In the genomic region with DNA sequence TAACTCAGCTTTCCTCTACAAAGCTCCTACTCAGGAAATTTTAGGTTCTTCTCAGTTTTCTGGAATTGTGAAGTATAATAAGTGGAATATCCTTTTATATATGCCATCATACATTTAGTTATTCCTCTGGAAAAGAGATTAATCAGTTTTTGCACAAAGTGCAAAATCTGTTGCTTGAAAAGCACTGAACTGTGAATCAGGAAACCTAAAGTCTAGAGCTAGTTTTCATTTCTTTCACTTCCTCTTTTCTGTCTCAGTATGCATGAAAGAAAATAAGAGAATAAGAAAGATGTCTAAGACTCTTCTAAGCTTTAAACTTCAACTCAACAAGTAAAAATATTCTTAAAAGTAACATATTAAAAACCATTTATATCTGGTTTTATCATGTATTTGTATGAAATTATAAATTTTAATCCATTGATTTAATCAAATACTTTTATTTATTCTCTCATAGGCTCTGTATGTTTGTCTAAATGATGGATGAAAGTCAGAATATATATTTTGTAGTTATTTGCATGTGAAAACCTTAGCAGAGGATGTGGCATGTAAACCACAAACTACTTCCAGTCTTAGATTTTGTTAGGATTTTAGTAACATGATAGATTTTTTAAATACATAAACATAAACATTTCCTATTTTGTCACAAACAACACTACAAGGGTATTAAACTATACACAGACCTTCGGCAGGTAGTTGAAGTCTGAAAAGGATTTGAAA, we compare ENCODE assay signal across 11 cellular contexts.
DNase-seq lines count a peak whose midpoint lies in the region; ATAC-seq and TF ChIP-seq lines count a peak whose summit lies in the region.
"Had no signal": no experiment of that assay in that cellular context is flagged by ENCODE, and none has a peak within 500 bp of the region (broad histone marks: within the 10 kb centered on the region; RNA-seq: fewer than 3 reads in every experiment).

No MANE protein-coding gene starts in this region.

- TF ChIP-seq POLR2A in body of pancreas (IDR thresholded peaks at IDR 0.05) = no peak

- DNase-seq in body of pancreas = no peak
- no peak for DNase-seq in dedifferentiated amniotic fluid mesenchymal stem cell (ENCODE audit: extremely low spot score)
- no peak for DNase-seq in NCI-H2029 (lab: John Stamatoyannopoulos, UW)
- DNase-seq: activated T-cell treated with anti-CD3 and anti-CD28 coated beads, Interleukin-2, amount 50 U/mL, for 4 hours; CD4-positive, CD25-positive, alpha-beta regulatory T cell; T-helper 1 cell had no signal

- intact Hi-C loops in body of pancreas (cut with DNase I) = no loop called here

- H3K4me1 ChIP-seq in OCI-LY1 (ENCODE audit: insufficient read depth, low read length, severe bottlenecking) (peaks cover 36% of the 10 kb centered on the region), body of pancreas (no peaks in the 10 kb centered on the region)

- H3K27me3 ChIP-seq in OCI-LY1 (ENCODE audit: insufficient read depth, low read length) = no peaks in the 10 kb centered on the region
- no peaks in the 10 kb centered on the region for H3K27me3 ChIP-seq in body of pancreas

- ATAC-seq in GM18498 (IDR thresholded peaks at IDR 0.05; ENCODE audit: unreplicated experiment) (peak; percentile 87), GM21381 (IDR thresholded peaks at IDR 0.05; ENCODE audit: unreplicated experiment) (peak; percentile 87), HG03095 (IDR thresholded peaks at IDR 0.05; ENCODE audit: unreplicated experiment) (peak; percentile 91), body of pancreas (no peak), esophagus mucosa (no peak)
- ATAC-seq: activated T-cell treated with anti-CD3 and anti-CD28 coated beads, Interleukin-2, amount 50 U/mL, for 4 hours had no signal

- TF ChIP-seq CTCF in OCI-LY1 (IDR thresholded peaks at IDR 0.05; ENCODE audit: low read length) (no peak), body of pancreas (IDR thresholded peaks at IDR 0.05) (no peak)

- 67 to 69% methylated on average over 1 of the region's 1 CpG for WGBS in body of pancreas, 2 donors

- H3K9me2 ChIP-seq in OCI-LY1 (ENCODE audit: low read depth, low read length) = no peaks in the 10 kb centered on the region

- no peaks in the 10 kb centered on the region for H3K9me3 ChIP-seq in OCI-LY1 (ENCODE audit: low read length)
- H3K9me3 ChIP-seq in body of pancreas = no peaks in the 10 kb centered on the region

- H3K9ac ChIP-seq in OCI-LY1 (ENCODE audit: low read length) = no peak overlapping the region

- H3F3A ChIP-seq in OCI-LY1 (ENCODE audit: insufficient read depth, low read length) = 0 out of 2 replicates have a peak, but pooled peaks cover 4% of the 10 kb centered on the region

- peak overlapping the region; percentile 41 for H3K4me2 ChIP-seq in OCI-LY1 (ENCODE audit: low read length)

- no peaks in the 10 kb centered on the region for H3K79me2 ChIP-seq in OCI-LY1 (ENCODE audit: insufficient read depth, low read length)

- no peaks in the 10 kb centered on the region for H3K36me3 ChIP-seq in OCI-LY1 (ENCODE audit: insufficient read depth, low read length)
- H3K36me3 ChIP-seq in body of pancreas (replicated peaks in 1 of 2; ENCODE audit: insufficient read depth in 1 of 2, low read depth in 2 of 2) = no peaks in the 10 kb centered on the region

- no peaks in the 10 kb centered on the region for H4K20me1 ChIP-seq in OCI-LY1 (ENCODE audit: insufficient read depth, low read length)

- H3K4me3 ChIP-seq in OCI-LY1 (ENCODE audit: low read depth, low read length, poor library complexity, severe bottlenecking) (peak overlapping the region; percentile 23), body of pancreas (no peak overlapping the region)

- peak overlapping the region; percentile 66 for H3K27ac ChIP-seq in OCI-LY1 (ENCODE audit: low read depth, low read length, poor library complexity, severe bottlenecking)
- H3K27ac ChIP-seq in body of pancreas = no peak overlapping the region

- H2AFZ ChIP-seq in OCI-LY1 (ENCODE audit: low read length) = no peak overlapping the region

Comparison
In these comparisons a context has a peak if more than half of its experiments do, and no peak if none do; other contexts are left out.
1. ATAC-seq: peak in GM18498 (single experiment), GM21381 (single experiment) and HG03095 (single experiment); none in body of pancreas (single experiment) and esophagus mucosa (single experiment).